25 cellular contexts compared by ENCODE assay signal in genomic region chr17:82783498-82783897, GRCh38. TPM values are rescaled to one million over a fixed set of nuclear protein-coding genes. Genes with fewer than 3 reads are reported as not detected.
"Had no signal": no experiment of that assay in that cellular context is flagged by ENCODE, and none has a peak within 500 bp of the region (broad histone marks: within the 10 kb centered on the region; RNA-seq: fewer than 3 reads in every experiment).

No MANE protein-coding gene starts in this region.

- H3K9me3 ChIP-seq: esophagus muscularis mucosa, lower lobe of right lung, upper lobe of left lung, vagina had no signal

- H3K27ac ChIP-seq: foreskin keratinocyte, lower lobe of right lung, parathyroid adenoma, vagina had no signal

- H3K4me3 ChIP-seq: esophagus muscularis mucosa, lower lobe of right lung, upper lobe of left lung, vagina had no signal

- H3K9ac ChIP-seq: parathyroid adenoma had no signal

- DNase-seq: activated CD4-positive, alpha-beta T cell treated with anti-CD3 and anti-CD28 coated beads for 4 hours; activated CD4-positive, alpha-beta T cell treated with anti-CD3 and anti-CD28 coated beads, Interleukin-2, amount 50 U/mL, for 4 hours; activated CD4-positive, CD25-positive, alpha-beta regulatory T cell; activated naive CD4-positive, alpha-beta T cell; activated T-cell treated with anti-CD3 and anti-CD28 coated beads for 4 hours; activated T-cell treated with anti-CD3 and anti-CD28 coated beads, Interleukin-2, amount 50 U/mL, for 72 hours; endodermal cell; foreskin keratinocyte; kidney; lower lobe of right lung; mesenchymal stem cell; nephron progenitor cell; nucleus accumbens; stimulated activated CD4-positive, alpha-beta T cell treated with anti-CD3 and anti-CD28 coated beads, Interleukin-12 subunit alpha, Interleukin-12 subunit beta, amount 100 ng/mL, for 4 hours; stimulated activated CD4-positive, alpha-beta T cell treated with anti-CD3 and anti-CD28 coated beads, Interleukin-4, amount 100 ng/mL, for 1 hour; T-helper 1 cell; upper lobe of left lung had no signal

- ATAC-seq: activated naive CD4-positive, alpha-beta T cell treated with anti-CD3 and anti-CD28 coated beads, Interleukin-2, amount 50 U/mL, for 72 hours; activated T-cell treated with anti-CD3 and anti-CD28 coated beads, Interleukin-2, amount 50 U/mL, for 72 hours; foreskin keratinocyte had no signal

- H3K27me3 ChIP-seq: esophagus muscularis mucosa, foreskin keratinocyte, upper lobe of left lung, vagina had no signal

- H2AFZ ChIP-seq: parathyroid adenoma had no signal

- H3K4me1 ChIP-seq: parathyroid adenoma had no signal

RNA-seq across cellular contexts. Expression of gene ZNF750, which starts 56.3 kb away (rescaled TPM):
- total RNA-seq: activated naive CD4-positive, alpha-beta T cell treated with anti-CD3 and anti-CD28 coated beads, Interleukin-2, amount 50 U/mL, for 72 hours; activated T-cell treated with anti-CD3 and anti-CD28 coated beads, Interleukin-2, amount 50 U/mL, for 72 hours; endodermal cell; esophagus muscularis mucosa; mononuclear cell; myocyte; right cardiac atrium; subcutaneous adipose tissue had no signal
